Comparison of ENCODE assay signal across 8 cellular contexts in the genomic region with DNA sequence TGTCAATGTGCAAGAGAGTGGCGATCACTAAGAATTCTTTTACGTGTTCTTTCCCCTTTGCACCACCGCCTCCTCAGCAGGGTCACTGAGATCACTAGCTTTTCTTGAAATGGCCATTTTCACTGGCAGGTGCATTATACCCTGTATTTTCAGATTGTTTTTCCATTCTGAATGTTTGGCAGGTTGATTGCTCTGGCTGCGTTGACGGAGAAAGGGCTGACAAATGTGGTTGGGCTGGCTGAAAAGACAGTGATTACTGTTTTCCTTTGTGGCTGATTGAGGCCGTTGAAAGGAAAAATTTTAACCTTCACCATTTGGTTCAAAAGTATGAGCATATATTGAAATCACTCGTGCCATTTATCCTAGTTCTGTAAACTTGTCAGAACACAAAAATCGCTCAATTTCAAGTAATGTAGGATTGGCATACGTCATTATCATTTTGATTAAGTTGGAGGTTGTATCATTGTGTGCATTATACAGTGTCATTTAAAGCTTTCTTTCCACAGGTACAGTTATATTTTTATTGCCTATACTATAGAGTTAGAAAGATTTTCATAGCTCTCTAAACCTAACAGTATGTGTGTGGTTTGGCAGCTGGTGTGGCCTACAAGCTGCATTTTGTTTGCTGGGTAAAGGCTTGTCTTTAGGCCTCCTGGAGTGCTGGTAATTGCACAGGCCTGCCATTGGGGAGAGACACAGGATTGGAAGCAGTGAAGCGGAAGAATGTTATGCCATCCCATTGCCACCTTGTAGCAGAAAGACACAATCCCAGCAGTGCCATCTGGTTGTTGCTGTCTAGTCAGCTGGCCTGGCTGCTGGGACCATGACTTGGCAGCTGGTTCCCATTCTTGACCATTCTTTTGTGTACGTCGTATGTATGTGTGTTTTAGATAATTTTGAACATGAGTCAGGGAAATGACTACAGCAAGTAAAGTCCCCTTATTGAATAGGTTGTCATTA. TPM values are rescaled to one million over a fixed set of nuclear protein-coding genes. Genes with fewer than 3 reads are reported as not detected.
DNase-seq lines count a peak whose midpoint lies in the region; ATAC-seq and TF ChIP-seq lines count a peak whose summit lies in the region.

No MANE protein-coding gene starts in this region.

- no peaks in the 10 kb centered on the region for H3K9me2 ChIP-seq in MM.1S (replicated peaks; ENCODE audit: insufficient read depth, low read length)

- H3F3A ChIP-seq in smooth muscle cell (ENCODE audit: low read depth), result no peaks in the 10 kb centered on the region
- H3F3A ChIP-seq in MM.1S (ENCODE audit: insufficient read depth, low read length), result no peaks in the 10 kb centered on the region

- H2AFZ ChIP-seq in smooth muscle cell (ENCODE audit: low read depth) (no peak overlapping the region), MM.1S (ENCODE audit: low read length) (no peak overlapping the region)

- H3K27ac ChIP-seq in smooth muscle cell (ENCODE audit: low read depth) (no peak overlapping the region), MM.1S (ENCODE audit: low read length) (no peak overlapping the region)

- no peak overlapping the region for H3K9ac ChIP-seq in NT2/D1 (ENCODE audit: insufficient read length, low read depth)
- H3K9ac ChIP-seq in smooth muscle cell (ENCODE audit: low read depth), result no peak overlapping the region
- no peak overlapping the region for H3K9ac ChIP-seq in MM.1S (ENCODE audit: low read length)

- H3K4me1 ChIP-seq in NT2/D1 (ENCODE audit: insufficient read depth, insufficient read length) (peaks cover 3% of the 10 kb centered on the region), smooth muscle cell (ENCODE audit: low read depth) (peaks cover 38% of the 10 kb centered on the region), mucosa of descending colon (ENCODE audit: low read depth) (no peaks in the 10 kb centered on the region), MM.1S (ENCODE audit: low read length) (no peaks in the 10 kb centered on the region; the same call in 1 of the 2 replicates)

- no peak for ATAC-seq in HG02642 (IDR thresholded peaks at IDR 0.05; ENCODE audit: poor library complexity, unreplicated experiment)
- ATAC-seq in mucosa of descending colon, result no peak

- H3K4me2 ChIP-seq in smooth muscle cell (no peak overlapping the region), MM.1S (ENCODE audit: low read depth, low read length) (no peak overlapping the region)

- 87% methylated on average over 12 of the region's 12 CpGs for WGBS in smooth muscle cell (ENCODE audit: low lambda C conversion rate)

- H3K79me2 ChIP-seq in smooth muscle cell (ENCODE audit: low read depth) (peaks cover 7% of the 10 kb centered on the region), MM.1S (ENCODE audit: low read length) (no peaks in the 10 kb centered on the region)

- H3K9me3 ChIP-seq in NT2/D1 (ENCODE audit: insufficient read depth, low read length) (no peaks in the 10 kb centered on the region), smooth muscle cell (replicated peaks; ENCODE audit: low read depth) (no peaks in the 10 kb centered on the region), mucosa of descending colon (no peaks in the 10 kb centered on the region), MM.1S (replicated peaks; ENCODE audit: insufficient read depth, low read length) (no peaks in the 10 kb centered on the region)

- TF ChIP-seq CTCF in LNCAP (IDR thresholded peaks at IDR 0.05), result peak; percentile 47
- no peak for TF ChIP-seq CTCF in smooth muscle cell (IDR thresholded peaks at IDR 0.05; ENCODE audit: borderline replicate concordance, insufficient read depth, poor library complexity, severe bottlenecking)
- TF ChIP-seq CTCF in mucosa of descending colon (IDR thresholded peaks at IDR 0.05), result no peak
- no peak for TF ChIP-seq CTCF in MM.1S (IDR thresholded peaks at IDR 0.05; ENCODE audit: low read length)

- H4K20me1 ChIP-seq in smooth muscle cell (ENCODE audit: low read depth), result peaks cover 39% of the 10 kb centered on the region
- no peaks in the 10 kb centered on the region for H4K20me1 ChIP-seq in MM.1S (ENCODE audit: insufficient read depth, low read length)

- intact Hi-C loops in mucosa of descending colon (cut with DNase I, micrococcal nuclease), result no loop called here

- H3K27me3 ChIP-seq in NT2/D1 (ENCODE audit: insufficient read depth, insufficient read length) (no peaks in the 10 kb centered on the region), smooth muscle cell (ENCODE audit: low read depth) (no peaks in the 10 kb centered on the region), MM.1S (replicated peaks; ENCODE audit: insufficient read depth, low read length) (no peaks in the 10 kb centered on the region)

- peak; percentile 14 for DNase-seq in A172 (ENCODE audit: low spot score)
- peak; percentile 11 for DNase-seq in NT2/D1 (ENCODE audit: low read depth, low spot score)
- peak; percentile 64 for DNase-seq in fibroblast of peridontal ligament (ENCODE audit: extremely low read depth)
- no peak for DNase-seq in smooth muscle cell (lab: John Stamatoyannopoulos, UW; ENCODE audit: unreplicated experiment)
- no peak for DNase-seq in mucosa of descending colon
- no peak for DNase-seq in MM.1S

- peaks cover 59% of the 10 kb centered on the region for H3K36me3 ChIP-seq in NT2/D1 (ENCODE audit: insufficient read depth, insufficient read length, low read length)
- peaks cover 23% of the 10 kb centered on the region for H3K36me3 ChIP-seq in smooth muscle cell (ENCODE audit: low read depth)
- H3K36me3 ChIP-seq in mucosa of descending colon (ENCODE audit: low read depth), result peaks cover 4% of the 10 kb centered on the region
- H3K36me3 ChIP-seq in MM.1S (replicated peaks; ENCODE audit: insufficient read depth, low read length), result no peaks in the 10 kb centered on the region; the same call in 1 of the 2 replicates

- no peak overlapping the region for H3K4me3 ChIP-seq in NT2/D1 (ENCODE audit: insufficient read length, low read depth)
- H3K4me3 ChIP-seq in smooth muscle cell, result no peak overlapping the region
- H3K4me3 ChIP-seq in mucosa of descending colon, result no peak overlapping the region
- H3K4me3 ChIP-seq in MM.1S (ENCODE audit: low read length), result no peak overlapping the region

RNA-seq across cellular contexts. Expression of a gene that starts 36.7 kb away (rescaled TPM):
- 154 and 181 TPM in 2 replicates for total RNA-seq in A172 (2014; rRNA removed; shearing (Covaris generic))
- 205 and 236 TPM in 2 replicates for total RNA-seq in smooth muscle cell
- polyA plus RNA-seq in smooth muscle cell, result 66.1 and 75.4 TPM in 2 replicates
- 100 to 1,000 TPM in 2 of 3 donors, 10 to 100 TPM in 1; 91.2 to 116 (median 113) TPM for total RNA-seq in mucosa of descending colon

Comparison
In these comparisons a context has a peak if more than half of its experiments do, and no peak if none do; other contexts are left out.
1. DNase-seq: peak in A172 (single experiment), NT2/D1 (single experiment) and fibroblast of peridontal ligament (single experiment); none in smooth muscle cell (single experiment), mucosa of descending colon (0 of 3) and MM.1S (single experiment).